In the genomic region with DNA sequence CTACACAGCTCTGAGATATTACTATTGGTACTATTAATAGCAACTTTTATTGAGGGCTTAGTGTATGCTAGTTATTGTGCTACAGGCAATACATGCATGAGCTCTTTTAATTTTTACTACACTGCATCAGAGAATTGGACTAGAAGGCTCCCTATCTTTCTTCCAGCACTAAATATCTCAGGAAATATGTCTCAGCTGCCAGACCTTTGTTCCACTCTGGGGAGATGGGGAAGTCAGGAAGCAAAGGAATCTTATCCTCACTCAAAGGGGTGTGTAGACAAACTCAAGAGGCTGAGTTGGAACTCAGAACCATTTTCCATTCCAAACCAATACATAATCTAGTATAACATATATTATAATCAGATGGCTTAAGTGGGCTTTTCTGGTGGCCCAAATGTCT, we compare ENCODE assay signal across 17 cellular contexts.
"Had no signal": no experiment of that assay in that cellular context is flagged by ENCODE, and none has a peak within 500 bp of the region (broad histone marks: within the 10 kb centered on the region; RNA-seq: fewer than 3 reads in every experiment).

No MANE protein-coding gene starts in this region.

- H3K27me3 ChIP-seq: upper lobe of right lung had no signal

- H3K27me3 Mint-ChIP-seq: activated B cell treated with CpG ODN at 0.5 μM for 24 hours; activated CD4-positive, alpha-beta memory T cell treated with anti-CD3 and anti-CD28 coated beads for 36 hours; activated naive CD8-positive, alpha-beta T cell treated with anti-CD3 and anti-CD28 coated beads for 36 hours; natural killer cell treated with Interleukin-12 subunit alpha and Interleukin-12 subunit beta and Interleukin-15 and Interleukin-18, amount 100 ng/mL, for 72 hours had no signal

- H3K36me3 Mint-ChIP-seq: activated CD4-positive, alpha-beta memory T cell treated with anti-CD3 and anti-CD28 coated beads for 36 hours; natural killer cell treated with Interleukin-12 subunit alpha and Interleukin-12 subunit beta and Interleukin-15 and Interleukin-18, amount 100 ng/mL, for 72 hours; stimulated activated effector memory CD8-positive, alpha-beta T cell treated with anti-CD3 and anti-CD28 coated beads, Interleukin-12 subunit alpha, Interleukin-12 subunit beta, amount 100 ng/mL, for 72 hours had no signal

- H3K9ac ChIP-seq: SK-N-SH had no signal

- H3K27ac Mint-ChIP-seq: activated B cell treated with CpG ODN at 0.5 μM for 24 hours; activated CD4-positive, alpha-beta memory T cell treated with anti-CD3 and anti-CD28 coated beads for 36 hours; activated naive CD8-positive, alpha-beta T cell treated with anti-CD3 and anti-CD28 coated beads for 36 hours; natural killer cell treated with Interleukin-12 subunit alpha and Interleukin-12 subunit beta and Interleukin-15 and Interleukin-18, amount 100 ng/mL, for 72 hours; stimulated activated effector memory CD8-positive, alpha-beta T cell treated with anti-CD3 and anti-CD28 coated beads, Interleukin-12 subunit alpha, Interleukin-12 subunit beta, amount 100 ng/mL, for 72 hours had no signal

- H3K27ac ChIP-seq: lower lobe of right lung, upper lobe of right lung had no signal

- H3K9me3 Mint-ChIP-seq: natural killer cell treated with Interleukin-12 subunit alpha and Interleukin-12 subunit beta and Interleukin-15 and Interleukin-18, amount 100 ng/mL, for 72 hours had no signal

- FAIRE-seq: colon had no signal

- H3K36me3 ChIP-seq: lower lobe of right lung, upper lobe of right lung had no signal

- H3K4me3 Mint-ChIP-seq: activated B cell treated with CpG ODN at 0.5 μM for 24 hours; activated CD4-positive, alpha-beta memory T cell treated with anti-CD3 and anti-CD28 coated beads for 36 hours; activated naive CD8-positive, alpha-beta T cell treated with anti-CD3 and anti-CD28 coated beads for 36 hours; natural killer cell treated with Interleukin-12 subunit alpha and Interleukin-12 subunit beta and Interleukin-15 and Interleukin-18, amount 100 ng/mL, for 72 hours; stimulated activated effector memory CD8-positive, alpha-beta T cell treated with anti-CD3 and anti-CD28 coated beads, Interleukin-12 subunit alpha, Interleukin-12 subunit beta, amount 100 ng/mL, for 72 hours had no signal

- H3K4me1 ChIP-seq: upper lobe of right lung had no signal

- H3K4me2 ChIP-seq: SK-N-SH had no signal

- H3K4me3 ChIP-seq: lower lobe of right lung, skin epidermis, upper lobe of right lung had no signal

- DNase-seq: activated B cell treated with CpG ODN at 0.5 μM for 24 hours; activated CD4-positive, alpha-beta memory T cell treated with anti-CD3 and anti-CD28 coated beads for 36 hours; activated CD4-positive, alpha-beta T cell treated with anti-CD3 and anti-CD28 coated beads for 4 hours; activated naive CD8-positive, alpha-beta T cell treated with anti-CD3 and anti-CD28 coated beads for 36 hours; activated T-cell treated with anti-CD3 and anti-CD28 coated beads for 4 hours; amniotic stem cell; central memory CD4-positive, alpha-beta T cell; lower lobe of right lung; posterior cingulate gyrus; retina; SK-N-SH; stimulated activated CD4-positive, alpha-beta T cell treated with anti-CD3 and anti-CD28 coated beads, Interleukin-4, amount 100 ng/mL, for 24 hours; upper lobe of right lung had no signal

- H3K9me3 ChIP-seq: lower lobe of right lung, upper lobe of right lung had no signal

- ATAC-seq: lower lobe of right lung; natural killer cell treated with Interleukin-12 subunit alpha and Interleukin-12 subunit beta and Interleukin-15 and Interleukin-18, amount 100 ng/mL, for 72 hours; stimulated activated effector memory CD8-positive, alpha-beta T cell treated with anti-CD3 and anti-CD28 coated beads, Interleukin-12 subunit alpha, Interleukin-12 subunit beta, amount 100 ng/mL, for 72 hours; upper lobe of right lung had no signal
